ENCODE assay signal across 19 cellular contexts in genomic region chr10:80871083-80871482, GRCh38.
DNase-seq lines count a peak whose midpoint lies in the region; ATAC-seq and TF ChIP-seq lines count a peak whose summit lies in the region.
"Had no signal": no experiment of that assay in that cellular context is flagged by ENCODE, and none has a peak within 500 bp of the region (broad histone marks: within the 10 kb centered on the region; RNA-seq: fewer than 3 reads in every experiment).

No MANE protein-coding gene starts in this region.

- ATAC-seq in GM18505 (IDR thresholded peaks at IDR 0.05; ENCODE audit: unreplicated experiment) = peak; percentile 73
- peak; percentile 49 for ATAC-seq in GM19463 (IDR thresholded peaks at IDR 0.05; ENCODE audit: unreplicated experiment)
- peak; percentile 64 for ATAC-seq in HG02852 (IDR thresholded peaks at IDR 0.05; ENCODE audit: unreplicated experiment)
- peak; percentile 49 for ATAC-seq in HG03439 (IDR thresholded peaks at IDR 0.05; ENCODE audit: unreplicated experiment)
- no peak for ATAC-seq in activated CD8-positive, alpha-beta memory T cell treated with anti-CD3 and anti-CD28 coated beads, Interleukin-2, amount 10 ng/mL, durations not matched to agents 7 days and 5 days
- ATAC-seq in Right ventricle myocardium superior (ENCODE audit: poor library complexity) = no peak
- ATAC-seq: body of pancreas, left lung had no signal

- H3K9me3 Mint-ChIP-seq in activated CD8-positive, alpha-beta memory T cell treated with anti-CD3 and anti-CD28 coated beads, Interleukin-2, amount 10 ng/mL, durations not matched to agents 7 days and 5 days (ENCODE audit: low read depth) = peaks cover 2% of the 10 kb centered on the region
- H3K9me3 Mint-ChIP-seq: dendritic cell treated with granulocyte-macrophage colony-stimulating factor and Interleukin-4, amounts not matched to agents 40 ng/mL and 50 ng/mL, for 4 days had no signal

- no peak overlapping the region for H3K4me3 Mint-ChIP-seq in activated CD8-positive, alpha-beta memory T cell treated with anti-CD3 and anti-CD28 coated beads, Interleukin-2, amount 10 ng/mL, durations not matched to agents 7 days and 5 days
- H3K4me3 Mint-ChIP-seq: activated naive CD4-positive, alpha-beta T cell treated with anti-CD3 and anti-CD28 coated beads for 36 hours; dendritic cell treated with granulocyte-macrophage colony-stimulating factor and Interleukin-4, amounts not matched to agents 40 ng/mL and 50 ng/mL, for 4 days had no signal

- H3K27me3 Mint-ChIP-seq in activated CD8-positive, alpha-beta memory T cell treated with anti-CD3 and anti-CD28 coated beads, Interleukin-2, amount 10 ng/mL, durations not matched to agents 7 days and 5 days = no peaks in the 10 kb centered on the region
- H3K27me3 Mint-ChIP-seq: dendritic cell treated with granulocyte-macrophage colony-stimulating factor and Interleukin-4, amounts not matched to agents 40 ng/mL and 50 ng/mL, for 4 days; progenitor cell of endocrine pancreas had no signal

- intact Hi-C loops in Right ventricle myocardium superior (cut with DNase I) = no loop called here

- no peaks in the 10 kb centered on the region for H3K4me1 Mint-ChIP-seq in activated CD8-positive, alpha-beta memory T cell treated with anti-CD3 and anti-CD28 coated beads, Interleukin-2, amount 10 ng/mL, durations not matched to agents 7 days and 5 days

- H3K27ac Mint-ChIP-seq in activated CD8-positive, alpha-beta memory T cell treated with anti-CD3 and anti-CD28 coated beads, Interleukin-2, amount 10 ng/mL, durations not matched to agents 7 days and 5 days = no peak overlapping the region
- H3K27ac Mint-ChIP-seq: activated naive CD4-positive, alpha-beta T cell treated with anti-CD3 and anti-CD28 coated beads for 36 hours; dendritic cell treated with granulocyte-macrophage colony-stimulating factor and Interleukin-4, amounts not matched to agents 40 ng/mL and 50 ng/mL, for 4 days; progenitor cell of endocrine pancreas had no signal

- CTCF ChIA-PET in activated CD8-positive, alpha-beta memory T cell treated with anti-CD3 and anti-CD28 coated beads, Interleukin-2, amount 10 ng/mL, durations not matched to agents 7 days and 5 days (lab: Charles Lee) = no interaction called here

- DNase-seq in inferior parietal cortex (ENCODE audit: extremely low spot score) (no peak), Right ventricle myocardium superior (no peak), medulla oblongata (ENCODE audit: extremely low spot score) (no peak)
- DNase-seq in activated CD8-positive, alpha-beta memory T cell treated with anti-CD3 and anti-CD28 coated beads, Interleukin-2, amount 10 ng/mL, durations not matched to agents 7 days and 5 days = no peak
- DNase-seq: activated CD4-positive, CD25-positive, alpha-beta regulatory T cell; activated naive CD4-positive, alpha-beta T cell treated with anti-CD3 and anti-CD28 coated beads for 36 hours; body of pancreas; Calu3; left lung; NCI-H1105 treated with DMSO at 0.1 percent for 48 hours; NCI-H345; PC-9; SW 1271 had no signal

- H3K36me3 Mint-ChIP-seq in activated CD8-positive, alpha-beta memory T cell treated with anti-CD3 and anti-CD28 coated beads, Interleukin-2, amount 10 ng/mL, durations not matched to agents 7 days and 5 days = no peaks in the 10 kb centered on the region

- TF ChIP-seq POLR2A in GM18505 (IDR thresholded peaks at IDR 0.05; ENCODE audit: borderline replicate concordance, extremely low read depth, insufficient read depth, insufficient read length) = no peak

Comparison
In these comparisons a context has a peak if more than half of its experiments do, and no peak if none do; other contexts are left out.
1. ATAC-seq: peak in GM18505 (single experiment), GM19463 (single experiment), HG02852 (single experiment) and HG03439 (single experiment); none in activated CD8-positive, alpha-beta memory T cell treated with anti-CD3 and anti-CD28 coated beads, Interleukin-2, amount 10 ng/mL, durations not matched to agents 7 days and 5 days (single experiment) and Right ventricle myocardium superior (single experiment).